Comparison of ENCODE assay signal across 18 cellular contexts in the genomic region with DNA sequence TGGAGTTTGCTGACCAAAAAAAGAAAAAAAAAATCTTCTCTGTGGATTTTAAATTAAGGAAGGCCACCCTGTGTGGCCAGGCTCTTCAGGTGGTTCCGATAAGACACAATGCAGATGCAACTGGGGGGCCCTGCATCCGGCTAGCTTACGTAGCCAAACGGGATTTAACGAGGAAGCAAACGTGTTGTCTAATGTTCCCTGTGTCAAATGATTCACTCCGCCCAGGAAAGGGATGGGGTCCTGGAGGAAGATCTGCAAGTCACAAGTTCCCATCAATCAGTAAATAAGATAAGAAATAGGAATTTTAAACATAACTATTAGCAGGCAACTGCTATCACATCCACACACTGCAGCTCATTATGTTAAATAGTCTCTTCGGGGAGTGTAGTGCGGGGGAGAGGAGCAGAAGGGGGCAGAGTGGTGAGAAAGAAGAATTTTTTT.
A peak's percentile ranks its signal among the peaks of the same experiment; 100 is the strongest.
DNase-seq lines count a peak whose midpoint lies in the region; ATAC-seq and TF ChIP-seq lines count a peak whose summit lies in the region.
"Had no signal": no experiment of that assay in that cellular context is flagged by ENCODE, and none has a peak within 500 bp of the region (broad histone marks: within the 10 kb centered on the region; RNA-seq: fewer than 3 reads in every experiment).

No MANE protein-coding gene starts in this region.

- no peaks in the 10 kb centered on the region for H3K4me1 Mint-ChIP-seq in activated T-helper 1 cell treated with anti-CD3 and anti-CD28 coated beads, Interleukin-12 subunit alpha, Interleukin-12 subunit beta, Interleukin-2, Interleukin-4 antibody, amounts not matched to agents 30 ng/mL and 10 ng/mL and 1 ng/mL, durations not matched to agents 14 hours and 24 hours and 36 hours (ENCODE audit: low read depth)

- peak; percentile 52 for ATAC-seq in sciatic nerve
- ATAC-seq: naive thymus-derived CD8-positive, alpha-beta T cell; Panc1 had no signal

- POLR2A ChIA-PET in HEK293 (lab: Yijun Ruan, JAX), result no interaction called here

- H3K27me3 Mint-ChIP-seq in activated T-helper 1 cell treated with anti-CD3 and anti-CD28 coated beads, Interleukin-12 subunit alpha, Interleukin-12 subunit beta, Interleukin-2, Interleukin-4 antibody, amounts not matched to agents 30 ng/mL and 10 ng/mL and 1 ng/mL, durations not matched to agents 14 hours and 24 hours and 36 hours (ENCODE audit: insufficient read depth), result peaks cover 14% of the 10 kb centered on the region

- H3K4me3 ChIP-seq in HEK293 (ENCODE audit: low read depth, low read length), result no peak overlapping the region
- H3K4me3 ChIP-seq in choroid plexus epithelial cell (ENCODE audit: low read depth, low read length), result no peak overlapping the region
- H3K4me3 ChIP-seq: ascending aorta, thoracic aorta had no signal

- no peaks in the 10 kb centered on the region for H3K36me3 Mint-ChIP-seq in activated T-helper 1 cell treated with anti-CD3 and anti-CD28 coated beads, Interleukin-12 subunit alpha, Interleukin-12 subunit beta, Interleukin-2, Interleukin-4 antibody, amounts not matched to agents 30 ng/mL and 10 ng/mL and 1 ng/mL, durations not matched to agents 14 hours and 24 hours and 36 hours (ENCODE audit: low read depth)
- H3K36me3 Mint-ChIP-seq: naive thymus-derived CD8-positive, alpha-beta T cell had no signal

- peak overlapping the region; percentile 58; the same call in 1 of the 2 replicates for H3K27ac ChIP-seq in HEK293 (ENCODE audit: extremely low read depth, low read depth, low read length)
- H3K27ac ChIP-seq: ascending aorta, thoracic aorta had no signal

- H3K9me3 ChIP-seq in HEK293 (ENCODE audit: control insufficient read depth, insufficient read depth, low read depth, low read length), result no peaks in the 10 kb centered on the region
- H3K9me3 ChIP-seq: ascending aorta, thoracic aorta had no signal

- CTCF ChIA-PET in HEK293 (lab: Yijun Ruan, JAX), result interaction anchor here (0.7 to 0.8 kb wide), 2 partner anchors 101 to 398 kb away, joined by 3 read pairs; no protein-coding TSS in a partner anchor

- H3K27ac Mint-ChIP-seq in activated T-helper 1 cell treated with anti-CD3 and anti-CD28 coated beads, Interleukin-12 subunit alpha, Interleukin-12 subunit beta, Interleukin-2, Interleukin-4 antibody, amounts not matched to agents 30 ng/mL and 10 ng/mL and 1 ng/mL, durations not matched to agents 14 hours and 24 hours and 36 hours, result no peak overlapping the region
- H3K27ac Mint-ChIP-seq: activated B cell treated with CpG ODN at 0.5 μM for 24 hours; dendritic cell treated with granulocyte-macrophage colony-stimulating factor and Interleukin-4, amounts not matched to agents 40 ng/mL and 50 ng/mL, for 4 days; naive thymus-derived CD8-positive, alpha-beta T cell had no signal

- DNase-seq in choroid plexus epithelial cell (ENCODE audit: low read depth) (peak; percentile 16), left kidney (ENCODE audit: low read depth, low spot score) (peak; percentile 63), sciatic nerve (ENCODE audit: low spot score) (peak; percentile 54), NCI-H187 treated with DMSO at 0.1 percent for 48 hours (lab: John Stamatoyannopoulos, UW) (no peak), HuH-7.5 (ENCODE audit: low spot score) (no peak)
- DNase-seq in activated T-helper 1 cell treated with anti-CD3 and anti-CD28 coated beads, Interleukin-12 subunit alpha, Interleukin-12 subunit beta, Interleukin-2, Interleukin-4 antibody, amounts not matched to agents 30 ng/mL and 10 ng/mL and 1 ng/mL, durations not matched to agents 14 hours and 24 hours and 36 hours (ENCODE audit: low spot score), result no peak
- DNase-seq in activated naive CD4-positive, alpha-beta T cell treated with anti-CD3 and anti-CD28 coated beads, Interleukin-2, amount 50 U/mL, for 16 hours, result no peak
- DNase-seq: activated B cell treated with CpG ODN at 0.5 μM for 24 hours; activated effector memory CD4-positive, alpha-beta T cell treated with Interleukin-2 at 50 U/mL for 16 hours; C1 segment of cervical spinal cord; naive thymus-derived CD8-positive, alpha-beta T cell; NCI-H2029; stimulated activated CD4-positive, alpha-beta T cell treated with anti-CD3 and anti-CD28 coated beads, Interleukin-4, amount 100 ng/mL, for 1 hour had no signal

- intact Hi-C loops in sciatic nerve (cut with DNase I), result no loop called here
- intact Hi-C loops in activated T-helper 1 cell treated with anti-CD3 and anti-CD28 coated beads, Interleukin-12 subunit alpha, Interleukin-12 subunit beta, Interleukin-2, Interleukin-4 antibody, amounts not matched to agents 30 ng/mL and 10 ng/mL and 1 ng/mL, durations not matched to agents 14 hours and 24 hours and 36 hours (cut with micrococcal nuclease), result loop anchor here (10.0 kb wide), 1 partner anchor 708 kb away; no protein-coding TSS in a partner anchor

- no peaks in the 10 kb centered on the region for H3K9me3 Mint-ChIP-seq in activated T-helper 1 cell treated with anti-CD3 and anti-CD28 coated beads, Interleukin-12 subunit alpha, Interleukin-12 subunit beta, Interleukin-2, Interleukin-4 antibody, amounts not matched to agents 30 ng/mL and 10 ng/mL and 1 ng/mL, durations not matched to agents 14 hours and 24 hours and 36 hours
- H3K9me3 Mint-ChIP-seq: activated B cell treated with CpG ODN at 0.5 μM for 24 hours; dendritic cell treated with granulocyte-macrophage colony-stimulating factor and Interleukin-4, amounts not matched to agents 40 ng/mL and 50 ng/mL, for 4 days; naive thymus-derived CD8-positive, alpha-beta T cell had no signal

- no peak overlapping the region for H3K4me3 Mint-ChIP-seq in activated T-helper 1 cell treated with anti-CD3 and anti-CD28 coated beads, Interleukin-12 subunit alpha, Interleukin-12 subunit beta, Interleukin-2, Interleukin-4 antibody, amounts not matched to agents 30 ng/mL and 10 ng/mL and 1 ng/mL, durations not matched to agents 14 hours and 24 hours and 36 hours
- H3K4me3 Mint-ChIP-seq: activated B cell treated with CpG ODN at 0.5 μM for 24 hours; dendritic cell treated with granulocyte-macrophage colony-stimulating factor and Interleukin-4, amounts not matched to agents 40 ng/mL and 50 ng/mL, for 4 days; naive thymus-derived CD8-positive, alpha-beta T cell had no signal

- peaks cover 11% of the 10 kb centered on the region for H3K4me1 ChIP-seq in HEK293 (ENCODE audit: control insufficient read depth, insufficient read depth, low read length)
- H3K4me1 ChIP-seq: ascending aorta had no signal

- no peaks in the 10 kb centered on the region for H3K36me3 ChIP-seq in HEK293 (ENCODE audit: control insufficient read depth in 2 of 2, insufficient read depth in 1 of 2, low read length in 2 of 2)
- H3K36me3 ChIP-seq: ascending aorta, thoracic aorta had no signal

- TF ChIP-seq CTCF in HEK293 (tag by site-specific recombination; IDR thresholded peaks at IDR 0.05), result no peak
- TF ChIP-seq CTCF in choroid plexus epithelial cell (conservative IDR thresholded peaks at IDR 0.05; ENCODE audit: low read depth, low read length), result peak; percentile 11

TF ChIP-seq in HEK293, 187 proteins besides CTCF, POLR2A, EP300 and RAD21 (continues in another document):
- TF ChIP-seq TRIM28 (IDR thresholded peaks at IDR 0.05; ENCODE audit: borderline replicate concordance, low read length) (no peak), KLF8 (tag by site-specific recombination; IDR thresholded peaks at IDR 0.05) (0 out of 2 replicates have a peak, but pooled peaks have one; percentile 26), ZNF660 (tag by site-specific recombination; IDR thresholded peaks at IDR 0.05) (0 out of 2 replicates have a peak, but pooled peaks have one; percentile 39), KLF1 (tag by site-specific recombination; IDR thresholded peaks at IDR 0.05) (no peak), GLIS1 (tag by site-specific recombination; IDR thresholded peaks at IDR 0.05) (peak; percentile 88), SP3 (tag by site-specific recombination; IDR thresholded peaks at IDR 0.05) (0 out of 2 replicates have a peak, but pooled peaks have one; percentile 15), ZNF473 (tag by site-specific recombination; IDR thresholded peaks at IDR 0.05) (no peak), GLIS2 (tag by site-specific recombination; IDR thresholded peaks at IDR 0.05) (peak; percentile 35; the same call in 1 of the 2 replicates), IKZF3 (tag by site-specific recombination; IDR thresholded peaks at IDR 0.05) (0 out of 2 replicates have a peak, but pooled peaks have one; percentile 33)
- TF ChIP-seq, protein P1, sequence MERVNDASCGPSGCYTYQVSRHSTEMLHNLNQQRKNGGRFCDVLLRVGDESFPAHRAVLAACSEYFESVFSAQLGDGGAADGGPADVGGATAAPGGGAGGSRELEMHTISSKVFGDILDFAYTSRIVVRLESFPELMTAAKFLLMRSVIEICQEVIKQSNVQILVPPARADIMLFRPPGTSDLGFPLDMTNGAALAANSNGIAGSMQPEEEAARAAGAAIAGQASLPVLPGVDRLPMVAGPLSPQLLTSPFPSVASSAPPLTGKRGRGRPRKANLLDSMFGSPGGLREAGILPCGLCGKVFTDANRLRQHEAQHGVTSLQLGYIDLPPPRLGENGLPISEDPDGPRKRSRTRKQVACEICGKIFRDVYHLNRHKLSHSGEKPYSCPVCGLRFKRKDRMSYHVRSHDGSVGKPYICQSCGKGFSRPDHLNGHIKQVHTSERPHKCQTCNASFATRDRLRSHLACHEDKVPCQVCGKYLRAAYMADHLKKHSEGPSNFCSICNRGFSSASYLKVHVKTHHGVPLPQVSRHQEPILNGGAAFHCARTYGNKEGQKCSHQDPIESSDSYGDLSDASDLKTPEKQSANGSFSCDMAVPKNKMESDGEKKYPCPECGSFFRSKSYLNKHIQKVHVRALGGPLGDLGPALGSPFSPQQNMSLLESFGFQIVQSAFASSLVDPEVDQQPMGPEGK (tag by site-specific recombination; IDR thresholded peaks at IDR 0.05), result 0 out of 2 replicates have a peak, but pooled peaks have one; percentile 13

Comparison
In these comparisons a context has a peak if more than half of its experiments do, and no peak if none do; other contexts are left out.
1. DNase-seq: peak in choroid plexus epithelial cell (single experiment), left kidney (single experiment) and sciatic nerve (single experiment); none in activated T-helper 1 cell treated with anti-CD3 and anti-CD28 coated beads, Interleukin-12 subunit alpha, Interleukin-12 subunit beta, Interleukin-2, Interleukin-4 antibody, amounts not matched to agents 30 ng/mL and 10 ng/mL and 1 ng/mL, durations not matched to agents 14 hours and 24 hours and 36 hours (single experiment), NCI-H187 treated with DMSO at 0.1 percent for 48 hours (single experiment), activated naive CD4-positive, alpha-beta T cell treated with anti-CD3 and anti-CD28 coated beads, Interleukin-2, amount 50 U/mL, for 16 hours (single experiment) and HuH-7.5 (single experiment).